In the genomic region with DNA sequence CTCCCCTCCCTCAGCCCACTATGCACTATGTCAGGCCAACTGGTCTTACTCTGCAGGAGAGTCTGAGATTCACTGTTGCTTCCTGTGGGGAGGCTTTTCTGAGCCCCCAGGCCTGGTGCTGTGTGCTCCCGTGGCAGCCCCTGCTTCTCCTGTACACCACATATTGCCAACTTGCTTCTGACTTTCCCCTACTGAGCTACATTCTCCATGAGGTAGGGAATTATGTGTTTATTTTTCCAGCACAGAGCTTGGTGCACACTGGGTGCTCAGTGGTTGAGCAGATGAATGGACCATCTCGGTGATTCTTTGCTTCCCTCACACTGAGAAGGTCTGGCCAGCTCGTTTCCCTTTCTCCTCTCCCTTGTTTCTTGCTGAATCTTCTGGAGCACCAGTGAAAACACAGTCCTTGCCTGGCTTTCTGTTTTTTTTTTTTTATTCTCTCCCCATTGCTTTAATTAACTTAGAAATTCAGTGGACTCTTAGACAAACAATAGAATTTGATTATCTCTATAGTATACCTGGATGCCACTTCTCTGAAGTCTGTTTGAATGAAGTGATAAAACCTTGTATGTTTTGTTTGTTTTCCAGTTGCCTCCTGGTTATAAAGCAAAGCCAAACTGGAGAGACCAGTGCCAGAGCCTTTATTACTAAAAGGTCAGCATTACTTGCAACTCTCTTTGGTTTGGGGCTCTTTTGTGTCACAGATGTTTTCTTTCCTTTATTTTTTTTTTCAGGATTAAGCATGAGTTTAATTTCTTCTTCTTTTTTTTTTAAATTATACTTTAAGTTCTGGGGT, we compare ENCODE assay signal across 1 cellular context.
TF ChIP-seq lines count a peak whose summit lies in the region.

No MANE protein-coding gene starts in this region.

TF ChIP-seq in IMR-90, 13 proteins besides CTCF, POLR2A, EP300 and RAD21:
- TF ChIP-seq CHD1 (IDR thresholded peaks at IDR 0.05; ENCODE audit: low read depth, low read length), result no peak
